Comparison of ENCODE assay signal across 1 cellular context in genomic region chr3:141737828-141738635, GRCh38.
TF ChIP-seq lines count a peak whose summit lies in the region.

Gene RNF7 (plus strand): TSS chr3:141738298. CDS start chr3:141738342, 44 bp downstream.

TF ChIP-seq in H1, 55 proteins besides CTCF, POLR2A, EP300 and RAD21 (continued from another document):
- TF ChIP-seq CHD7 (IDR thresholded peaks at IDR 0.05; ENCODE audit: insufficient replicate concordance, low read length) (no peak), TAF7 (optimal IDR thresholded peaks at IDR 0.05; ENCODE audit: borderline replicate concordance, low read depth, low read length) (peak; percentile 69), ASH2L (IDR thresholded peaks at IDR 0.05; ENCODE audit: low read length) (peak; percentile 91), KDM1A (IDR thresholded peaks at IDR 0.05; ENCODE audit: borderline replicate concordance, low read length) (no peak), FOSL1 (IDR thresholded peaks at IDR 0.05; ENCODE audit: insufficient read depth, low read depth, low read length) (no peak), BRCA1 (IDR thresholded peaks at IDR 0.05; ENCODE audit: low read depth, low read length) (no peak), CTBP2 (IDR thresholded peaks at IDR 0.05; ENCODE audit: borderline replicate concordance, insufficient read depth, insufficient read length, low read length) (no peak), NANOG (IDR thresholded peaks at IDR 0.05; ENCODE audit: insufficient read depth, low read depth, low read length, poor library complexity, severe bottlenecking) (no peak), BACH1 (IDR thresholded peaks at IDR 0.05; ENCODE audit: low read length) (no peak), ZNF274 (IDR thresholded peaks at IDR 0.05; ENCODE audit: borderline replicate concordance, extremely low read depth, low read length) (no peak), KDM4A (IDR thresholded peaks at IDR 0.05; ENCODE audit: low read depth, low read length, severe bottlenecking) (peak; percentile 90), ATF3 (IDR thresholded peaks at IDR 0.05; ENCODE audit: insufficient read depth, low read depth, low read length) (peak; percentile 70), EGR1 (IDR thresholded peaks at IDR 0.05; ENCODE audit: borderline replicate concordance, low read depth, low read length) (0 out of 2 replicates have a peak, but pooled peaks have one; percentile 15), USF2 (IDR thresholded peaks at IDR 0.05; ENCODE audit: low read length) (peak; percentile 31; the same call in 1 of the 2 replicates), NRF1 (IDR thresholded peaks at IDR 0.05; ENCODE audit: low read depth, low read length) (peak; percentile 12; the same call in 1 of the 2 replicates), SIX5 (IDR thresholded peaks at IDR 0.05; ENCODE audit: low read depth, low read length) (no peak), RXRA (IDR thresholded peaks at IDR 0.05; ENCODE audit: insufficient read depth, low read depth, low read length) (no peak), SP4 (IDR thresholded peaks at IDR 0.05; ENCODE audit: low read length) (0 out of 2 replicates have a peak, but pooled peaks have one; percentile 30), SRF (IDR thresholded peaks at IDR 0.05; ENCODE audit: low read depth, low read length) (0 out of 2 replicates have a peak, but pooled peaks have one; percentile 53), GTF2F1 (IDR thresholded peaks at IDR 0.05; ENCODE audit: borderline replicate concordance, low read depth, low read length) (peak; percentile 38; the same call in 1 of the 2 replicates), MAFK (IDR thresholded peaks at IDR 0.05; ENCODE audit: low read depth, low read length) (no peak), TCF12 (IDR thresholded peaks at IDR 0.05; ENCODE audit: low read depth, low read length) (no peak), SAP30 (IDR thresholded peaks at IDR 0.05; ENCODE audit: insufficient read depth, insufficient replicate concordance, low read length) (no peak), PHF8 (conservative IDR thresholded peaks at IDR 0.05; ENCODE audit: low read depth, low read length) (peak; percentile 96), JUN (IDR thresholded peaks at IDR 0.05; ENCODE audit: low read depth, low read length) (peak; percentile 25; the same call in 1 of the 2 replicates), POU5F1 (IDR thresholded peaks at IDR 0.05; ENCODE audit: low read depth, low read length) (no peak), SP1 (IDR thresholded peaks at IDR 0.05; ENCODE audit: low read depth, low read length) (peak; percentile 85), RFX5 (IDR thresholded peaks at IDR 0.05; ENCODE audit: borderline replicate concordance, low read depth, low read length) (no peak; the same call in 1 of the 2 replicates), POLR2AphosphoS5 (IDR thresholded peaks at IDR 0.05; ENCODE audit: low read depth, low read length) (peak; percentile 80; the same call in 1 of the 2 replicates), HDAC6 (IDR thresholded peaks at IDR 0.05; ENCODE audit: low read depth, low read length) (no peak), CHD1 (IDR thresholded peaks at IDR 0.05; ENCODE audit: low read depth, low read length) (no peak), TBP (IDR thresholded peaks at IDR 0.05; ENCODE audit: low read depth, low read length) (peak; percentile 72), RNF2 (IDR thresholded peaks at IDR 0.05; ENCODE audit: borderline replicate concordance, low read depth, low read length, missing control alignments, poor library complexity, severe bottlenecking) (no peak), TAF1 (IDR thresholded peaks at IDR 0.05; ENCODE audit: low read depth, low read length) (peak; percentile 91), ATF2 (IDR thresholded peaks at IDR 0.05; ENCODE audit: low read length) (0 out of 2 replicates have a peak, but pooled peaks have one; percentile 29), YY1 (IDR thresholded peaks at IDR 0.05; ENCODE audit: low read depth, low read length) (peak; percentile 94), SIRT6 (IDR thresholded peaks at IDR 0.05; ENCODE audit: low read length) (no peak), GABPA (IDR thresholded peaks at IDR 0.05; ENCODE audit: borderline replicate concordance, insufficient read depth, low read length) (no peak), TEAD4 (IDR thresholded peaks at IDR 0.05; ENCODE audit: low read depth, low read length) (no peak), HDAC2 (IDR thresholded peaks at IDR 0.05; ENCODE audit: borderline replicate concordance in 1 of 2, low read depth in 2 of 2, low read length in 2 of 2) (no peak), KDM5A (IDR thresholded peaks at IDR 0.05; ENCODE audit: low read length) (peak; percentile 55; the same call in 1 of the 2 replicates), CHD2 (IDR thresholded peaks at IDR 0.05; ENCODE audit: low read length) (peak; percentile 63; the same call in 1 of the 2 replicates), SUZ12 (IDR thresholded peaks at IDR 0.05; ENCODE audit: low read length) (no peak), CBX8 (IDR thresholded peaks at IDR 0.05; ENCODE audit: borderline replicate concordance, low read depth, low read length) (no peak), CREB1 (IDR thresholded peaks at IDR 0.05) (peak; percentile 97), CBX5 (IDR thresholded peaks at IDR 0.05; ENCODE audit: low read depth, low read length) (no peak), EZH2 (IDR thresholded peaks at IDR 0.05; ENCODE audit: low read depth, low read length, severe bottlenecking) (no peak), JUND (IDR thresholded peaks at IDR 0.05; ENCODE audit: low read length) (peak; percentile 85), RBBP5 (IDR thresholded peaks at IDR 0.05; ENCODE audit: borderline replicate concordance, low read depth, low read length) (peak; percentile 83), SP2 (IDR thresholded peaks at IDR 0.05; ENCODE audit: low read length) (0 out of 2 replicates have a peak, but pooled peaks have one; percentile 2), SIN3A (conservative IDR thresholded peaks at IDR 0.05 in 1 of 2, IDR thresholded peaks at IDR 0.05 in 1 of 2; ENCODE audit: low read depth in 1 of 2, low read length in 2 of 2) (peak in 1 of 2 experiments; percentile 69; a peak in 1 of 4 replicates)
- TF ChIP-seq, protein P1, sequence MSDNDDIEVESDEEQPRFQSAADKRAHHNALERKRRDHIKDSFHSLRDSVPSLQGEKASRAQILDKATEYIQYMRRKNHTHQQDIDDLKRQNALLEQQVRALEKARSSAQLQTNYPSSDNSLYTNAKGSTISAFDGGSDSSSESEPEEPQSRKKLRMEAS (IDR thresholded peaks at IDR 0.05) = 0 out of 2 replicates have a peak, but pooled peaks have one; percentile 58
- TF ChIP-seq, protein P2, sequence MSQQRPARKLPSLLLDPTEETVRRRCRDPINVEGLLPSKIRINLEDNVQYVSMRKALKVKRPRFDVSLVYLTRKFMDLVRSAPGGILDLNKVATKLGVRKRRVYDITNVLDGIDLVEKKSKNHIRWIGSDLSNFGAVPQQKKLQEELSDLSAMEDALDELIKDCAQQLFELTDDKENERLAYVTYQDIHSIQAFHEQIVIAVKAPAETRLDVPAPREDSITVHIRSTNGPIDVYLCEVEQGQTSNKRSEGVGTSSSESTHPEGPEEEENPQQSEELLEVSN (IDR thresholded peaks at IDR 0.05) = peak; percentile 31; the same call in 1 of the 2 replicates
TF ChIP-seq in H1: peak in this region for 27.
